ENCODE assay signal across 26 cellular contexts in the genomic region with DNA sequence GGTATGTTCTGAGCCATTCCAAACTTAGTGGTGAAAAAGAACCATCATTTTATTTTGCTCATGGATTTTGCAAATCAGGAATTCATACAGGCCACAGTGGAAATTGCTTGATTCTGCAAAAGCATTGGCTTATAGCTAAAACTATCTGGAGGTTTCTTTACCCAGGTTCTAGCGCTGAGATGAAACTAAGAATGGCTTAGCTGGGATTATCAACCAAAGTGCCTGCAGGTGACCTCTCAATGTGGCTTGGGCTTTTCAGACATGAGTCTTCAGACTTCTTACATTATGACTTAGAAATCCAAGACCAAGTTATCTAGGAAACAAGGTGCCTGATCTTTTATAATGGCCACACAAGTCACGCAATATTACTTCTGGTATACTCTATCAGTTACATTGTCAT.
"Had no signal": no experiment of that assay in that cellular context is flagged by ENCODE, and none has a peak within 500 bp of the region (broad histone marks: within the 10 kb centered on the region; RNA-seq: fewer than 3 reads in every experiment).

No MANE protein-coding gene starts in this region.

- H3K27ac ChIP-seq: brain microvascular endothelial cell, coronary artery, dorsolateral prefrontal cortex had no signal

- H3K27me3 ChIP-seq: brain microvascular endothelial cell, dorsolateral prefrontal cortex had no signal

- H3K36me3 Mint-ChIP-seq: activated naive CD8-positive, alpha-beta T cell had no signal

- H3K27me3 Mint-ChIP-seq: activated CD4-positive, alpha-beta memory T cell treated with anti-CD3 and anti-CD28 coated beads, Interleukin-2, amount 10 ng/mL, durations not matched to agents 7 days and 5 days; activated CD4-positive, alpha-beta T cell treated with anti-CD3 and anti-CD28 coated beads, Interleukin-2, amount 10 ng/mL, durations not matched to agents 7 days and 5 days; activated naive CD8-positive, alpha-beta T cell; activated T-cell treated with anti-CD3 and anti-CD28 coated beads, Interleukin-2, amount 50 U/mL, for 24 hours; central memory CD8-positive, alpha-beta T cell; dendritic cell treated with granulocyte-macrophage colony-stimulating factor and Interleukin-4, amounts not matched to agents 40 ng/mL and 50 ng/mL, for 4 days had no signal

- H3K36me3 ChIP-seq: brain microvascular endothelial cell had no signal

- H3K4me3 ChIP-seq: coronary artery, dorsolateral prefrontal cortex had no signal

- H3K4me3 Mint-ChIP-seq: activated CD4-positive, alpha-beta memory T cell treated with anti-CD3 and anti-CD28 coated beads, Interleukin-2, amount 10 ng/mL, durations not matched to agents 7 days and 5 days; activated CD4-positive, alpha-beta T cell treated with anti-CD3 and anti-CD28 coated beads, Interleukin-2, amount 10 ng/mL, durations not matched to agents 7 days and 5 days; activated naive CD8-positive, alpha-beta T cell; activated T-cell treated with anti-CD3 and anti-CD28 coated beads, Interleukin-2, amount 50 U/mL, for 24 hours; activated T-cell treated with anti-CD3 and anti-CD28 coated beads, Interleukin-2, amount 50 U/mL, for 72 hours; central memory CD8-positive, alpha-beta T cell; dendritic cell treated with granulocyte-macrophage colony-stimulating factor and Interleukin-4, amounts not matched to agents 40 ng/mL and 50 ng/mL, for 4 days; endodermal cell; WTC11 had no signal

- H3K4me1 Mint-ChIP-seq: activated CD4-positive, alpha-beta memory T cell treated with anti-CD3 and anti-CD28 coated beads, Interleukin-2, amount 10 ng/mL, durations not matched to agents 7 days and 5 days; activated CD4-positive, alpha-beta T cell treated with anti-CD3 and anti-CD28 coated beads, Interleukin-2, amount 10 ng/mL, durations not matched to agents 7 days and 5 days; central memory CD8-positive, alpha-beta T cell; endodermal cell had no signal

- H3K27ac Mint-ChIP-seq: activated CD4-positive, alpha-beta memory T cell treated with anti-CD3 and anti-CD28 coated beads, Interleukin-2, amount 10 ng/mL, durations not matched to agents 7 days and 5 days; activated CD4-positive, alpha-beta T cell treated with anti-CD3 and anti-CD28 coated beads, Interleukin-2, amount 10 ng/mL, durations not matched to agents 7 days and 5 days; activated naive CD8-positive, alpha-beta T cell; activated T-cell treated with anti-CD3 and anti-CD28 coated beads, Interleukin-2, amount 50 U/mL, for 24 hours; activated T-cell treated with anti-CD3 and anti-CD28 coated beads, Interleukin-2, amount 50 U/mL, for 72 hours; dendritic cell treated with granulocyte-macrophage colony-stimulating factor and Interleukin-4, amounts not matched to agents 40 ng/mL and 50 ng/mL, for 4 days; endodermal cell; WTC11 had no signal

- H3K9me3 Mint-ChIP-seq: activated T-cell treated with anti-CD3 and anti-CD28 coated beads, Interleukin-2, amount 50 U/mL, for 24 hours; central memory CD8-positive, alpha-beta T cell; dendritic cell treated with granulocyte-macrophage colony-stimulating factor and Interleukin-4, amounts not matched to agents 40 ng/mL and 50 ng/mL, for 4 days; endodermal cell had no signal

- DNase-seq: activated CD4-positive, alpha-beta memory T cell treated with anti-CD3 and anti-CD28 coated beads, Interleukin-2, amount 10 ng/mL, durations not matched to agents 7 days and 5 days; activated CD4-positive, alpha-beta T cell treated with anti-CD3 and anti-CD28 coated beads for 1 hour; activated CD4-positive, alpha-beta T cell treated with anti-CD3 and anti-CD28 coated beads for 4 hours; activated CD4-positive, alpha-beta T cell treated with anti-CD3 and anti-CD28 coated beads, Interleukin-2, amount 10 ng/mL, durations not matched to agents 7 days and 5 days; activated CD4-positive, alpha-beta T cell treated with anti-CD3 and anti-CD28 coated beads, Interleukin-2, amount 50 U/mL, for 4 hours; activated CD8-positive, alpha-beta memory T cell treated with anti-CD3 and anti-CD28 coated beads, Interleukin-2, amount 50 U/mL, for 48 hours; activated gamma-delta T cell; activated naive CD4-positive, alpha-beta T cell treated with anti-CD3 and anti-CD28 coated beads, Interleukin-2, amount 50 U/mL, for 16 hours; activated naive CD4-positive, alpha-beta T cell treated with Interleukin-2 at 50 U/mL for 16 hours; activated T-cell treated with anti-CD3 and anti-CD28 coated beads for 4 hours; activated T-cell treated with anti-CD3 and anti-CD28 coated beads, Interleukin-2, amount 50 U/mL, for 24 hours; activated T-cell treated with anti-CD3 and anti-CD28 coated beads, Interleukin-2, amount 50 U/mL, for 72 hours; amniotic stem cell; anterior cingulate cortex; brain microvascular endothelial cell; dorsolateral prefrontal cortex; effector memory CD4-positive, alpha-beta T cell; endodermal cell; foreskin fibroblast; head of caudate nucleus; T-helper 2 cell had no signal
